8 cellular contexts compared by ENCODE assay signal in the genomic region with DNA sequence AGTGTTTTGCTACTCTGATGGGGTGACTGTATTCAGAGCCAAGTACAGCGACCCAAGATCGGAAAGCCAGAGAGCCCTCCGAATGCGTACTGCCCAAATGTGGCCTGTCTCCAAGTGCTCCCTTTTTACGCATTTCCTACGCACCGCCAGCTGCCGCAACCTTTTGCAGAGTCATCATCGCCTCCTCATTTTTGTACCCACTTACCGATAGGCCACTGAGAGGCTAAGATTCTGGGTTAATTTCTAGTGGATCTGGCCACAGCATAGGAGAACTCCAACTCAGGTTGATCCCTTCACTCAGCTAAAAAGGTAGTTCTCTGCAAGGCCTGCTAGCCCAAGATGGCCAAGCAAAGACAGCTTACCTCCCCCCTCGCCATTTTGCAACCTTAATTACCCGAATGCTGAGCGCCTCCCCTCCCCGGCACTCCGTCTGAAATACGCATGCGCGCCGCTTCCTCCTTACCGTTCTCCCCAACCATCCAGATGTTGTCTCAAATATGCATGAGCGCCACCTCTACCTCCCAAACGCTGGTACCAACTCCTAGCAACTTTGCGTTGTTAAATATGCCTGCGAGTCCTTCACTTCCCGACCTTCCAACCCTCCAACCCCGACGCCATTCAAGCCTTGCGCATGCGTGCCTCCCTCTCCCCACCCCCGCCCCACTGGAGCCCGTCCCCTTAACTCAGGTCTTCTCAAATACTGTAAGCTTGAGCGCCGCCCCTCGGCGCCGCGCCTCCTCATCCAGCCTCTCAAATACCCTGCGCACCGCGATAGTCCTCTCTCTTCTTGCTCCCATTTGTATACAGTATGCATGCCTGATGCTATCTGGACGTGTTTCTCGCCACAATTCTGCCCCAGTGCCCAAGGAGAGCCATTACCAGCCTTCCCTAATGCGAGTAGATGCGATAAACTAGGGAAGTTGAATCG. TPM values are rescaled to one million over a fixed set of nuclear protein-coding genes. Genes with fewer than 3 reads are reported as not detected.
A peak's percentile ranks its signal among the peaks of the same experiment; 100 is the strongest.
DNase-seq lines count a peak whose midpoint lies in the region; ATAC-seq and TF ChIP-seq lines count a peak whose summit lies in the region.

No MANE protein-coding gene starts in this region.

- DNase-seq in GM13977 (ENCODE audit: low spot score): peak; percentile 71
- DNase-seq in NCI-H146 treated with DMSO at 0.1 percent for 48 hours (lab: John Stamatoyannopoulos, UW; ENCODE audit: unreplicated experiment): peak; percentile 92
- peak; percentile 66 to 90 (median 75) for DNase-seq in T-helper 1 cell
- DNase-seq in amygdala (lab: John Stamatoyannopoulos, UW): peak; percentile 8 to 90 (median 73)
- DNase-seq in right cardiac atrium: peak; percentile 89 to 96 (median 94)
- peak; percentile 93 for DNase-seq in aorta

- in situ Hi-C loops in GM13977 (cut with MboI; ENCODE audit: low pct_unique_long_range_greater_than_20kb, low sequenced_read_pairs, unreplicated experiment): no loop called here

- ATAC-seq in HG02870 (IDR thresholded peaks at IDR 0.05; ENCODE audit: unreplicated experiment) (peak; percentile 84), right cardiac atrium (peak; percentile 96), aorta (ENCODE audit: low FRiP score) (peak; percentile 93)

- H3K9me3 ChIP-seq in right cardiac atrium (ENCODE audit: control insufficient read depth, low read length): no peaks in the 10 kb centered on the region
- no peaks in the 10 kb centered on the region for H3K9me3 ChIP-seq in aorta (ENCODE audit: control insufficient read depth, low read length)

- no peaks in the 10 kb centered on the region for H3K36me3 ChIP-seq in rectal smooth muscle tissue (ENCODE audit: control insufficient read depth, insufficient read depth, low read length)
- H3K36me3 ChIP-seq in aorta (ENCODE audit: control insufficient read depth in 1 of 2, insufficient read depth in 2 of 2, low read length in 1 of 2): no peaks in the 10 kb centered on the region

- peak; percentile 39 for TF ChIP-seq CTCF in GM13977 (IDR thresholded peaks at IDR 0.05; ENCODE audit: extremely low read depth, insufficient read depth, missing control alignments)

- H3K4me1 ChIP-seq in right cardiac atrium (ENCODE audit: control insufficient read depth, insufficient read depth, low read length): no peaks in the 10 kb centered on the region
- H3K4me1 ChIP-seq in rectal smooth muscle tissue (ENCODE audit: control insufficient read depth, insufficient read depth, low read length): no peaks in the 10 kb centered on the region
- no peaks in the 10 kb centered on the region for H3K4me1 ChIP-seq in aorta (ENCODE audit: control insufficient read depth in 1 of 2, insufficient read depth in 2 of 2, low read length in 2 of 2)

- under 1% methylated on average over 45 of the region's 45 CpGs for WGBS in right cardiac atrium
- WGBS in aorta, 2 donors: 1 to 17% methylated on average over 45 of the region's 45 CpGs

- H3K27me3 ChIP-seq in right cardiac atrium (ENCODE audit: control insufficient read depth, insufficient read depth) (no peaks in the 10 kb centered on the region), rectal smooth muscle tissue (ENCODE audit: control insufficient read depth, insufficient read depth, low read length) (no peaks in the 10 kb centered on the region), aorta (ENCODE audit: control insufficient read depth in 1 of 2, insufficient read depth in 2 of 2, low read length in 1 of 2) (no peaks in the 10 kb centered on the region)

- intact Hi-C loops in right cardiac atrium (cut with DNase I) (no loop called here), aorta (cut with DNase I) (loop anchor here in 1 of 2 donors (10.0 kb wide), 1 partner anchor 133 kb away; a partner anchor contains a TSS)

- H3K4me3 ChIP-seq in right cardiac atrium (ENCODE audit: low read length): peak overlapping the region; percentile 98
- peak overlapping the region; percentile 73 for H3K4me3 ChIP-seq in rectal smooth muscle tissue (ENCODE audit: low read length)
- peak overlapping the region; percentile 72 to 96 for H3K4me3 ChIP-seq in aorta (ENCODE audit: low read length in 2 of 2)

- peak overlapping the region; percentile 76 for H3K9ac ChIP-seq in rectal smooth muscle tissue (ENCODE audit: low read length)

- H3K27ac ChIP-seq in right cardiac atrium (ENCODE audit: low read length) (peak overlapping the region; percentile 100), rectal smooth muscle tissue (ENCODE audit: low read depth, low read length) (peak overlapping the region; percentile 90), aorta (ENCODE audit: low read depth in 1 of 2, low read length in 2 of 2) (peak overlapping the region; percentile 88 to 93)

RNA-seq across cellular contexts. Expression of a gene that starts 11.8 kb away (rescaled TPM):
- total RNA-seq in right cardiac atrium (not detected), aorta (not detected)
- polyA plus RNA-seq in right cardiac atrium (not detected), aorta (not detected)

Comparison
In these comparisons a context has a peak if more than half of its experiments do, and no peak if none do; other contexts are left out.
1. Peak in every context shown above with its lines: DNase-seq, ATAC-seq, H3K4me3 ChIP-seq and H3K27ac ChIP-seq.